ENCODE assay signal across 12 cellular contexts in genomic region chr21:45072166-45072962, GRCh38. TPM values are rescaled to one million over a fixed set of nuclear protein-coding genes. Genes with fewer than 3 reads are reported as not detected.
DNase-seq lines count a peak whose midpoint lies in the region; TF ChIP-seq lines count a peak whose summit lies in the region.
"Had no signal": no experiment of that assay in that cellular context is flagged by ENCODE, and none has a peak within 500 bp of the region (broad histone marks: within the 10 kb centered on the region; RNA-seq: fewer than 3 reads in every experiment).

No MANE protein-coding gene starts in this region.

- no peak overlapping the region for H3K27ac Mint-ChIP-seq in activated CD4-positive, alpha-beta T cell treated with anti-CD3 and anti-CD28 coated beads, Interleukin-2, amount 10 ng/mL, durations not matched to agents 7 days and 5 days
- H3K27ac Mint-ChIP-seq in CD8-positive, alpha-beta memory T cell = peak overlapping the region in 2 of 8 donors; percentile 14 to 44
- H3K27ac Mint-ChIP-seq in activated T-helper 2 cell treated with anti-CD3 and anti-CD28 coated beads, Interferon-gamma antibody, Interleukin-2, Interleukin-4, amounts not matched to agents 10 μg/mL and 5 μg/mL and 100 μg/mL, durations not matched to agents 14 hours and 24 hours and 36 hours = no peak overlapping the region
- no peak overlapping the region for H3K27ac Mint-ChIP-seq in neural crest cell (ENCODE audit: unreplicated experiment)

- intact Hi-C loops in activated T-helper 2 cell treated with anti-CD3 and anti-CD28 coated beads, Interferon-gamma antibody, Interleukin-2, Interleukin-4, amounts not matched to agents 10 μg/mL and 5 μg/mL and 100 μg/mL, durations not matched to agents 14 hours and 24 hours and 36 hours (cut with micrococcal nuclease) = no loop called here
- intact Hi-C loops in transverse colon (cut with DNase I; ENCODE audit: low total_unique reads) = loop anchor here (10.0 kb wide), 1 partner anchor 118 kb away; no protein-coding TSS in a partner anchor

- peaks cover under 1% of the 10 kb centered on the region for H3K27me3 Mint-ChIP-seq in activated CD4-positive, alpha-beta T cell treated with anti-CD3 and anti-CD28 coated beads, Interleukin-2, amount 10 ng/mL, durations not matched to agents 7 days and 5 days
- peaks cover 0 to 1% of the 10 kb centered on the region in 2 donors for H3K27me3 Mint-ChIP-seq in CD8-positive, alpha-beta memory T cell
- peaks cover 2% of the 10 kb centered on the region for H3K27me3 Mint-ChIP-seq in activated T-helper 2 cell treated with anti-CD3 and anti-CD28 coated beads, Interferon-gamma antibody, Interleukin-2, Interleukin-4, amounts not matched to agents 10 μg/mL and 5 μg/mL and 100 μg/mL, durations not matched to agents 14 hours and 24 hours and 36 hours (ENCODE audit: low read depth)
- H3K27me3 Mint-ChIP-seq in neural crest cell (ENCODE audit: low read depth) = peaks cover 24% of the 10 kb centered on the region

- in situ Hi-C loops in transverse colon (cut with MboI; ENCODE audit: low pct_ligation_motif_present in 1 of 4, low pct_unique_long_range_greater_than_20kb in 1 of 4, low sequenced_read_pairs in 3 of 4) = no loop called here

- H3K36me3 ChIP-seq in CD8-positive, alpha-beta memory T cell (ENCODE audit: insufficient read depth, low read length) = no peaks in the 10 kb centered on the region
- no peaks in the 10 kb centered on the region for H3K36me3 ChIP-seq in transverse colon

- TF ChIP-seq CTCF in neural crest cell (conservative IDR thresholded peaks at IDR 0.05) = no peak
- TF ChIP-seq CTCF in transverse colon (IDR thresholded peaks at IDR 0.05) = no peak

- H3K4me3 Mint-ChIP-seq in activated CD4-positive, alpha-beta T cell treated with anti-CD3 and anti-CD28 coated beads, Interleukin-2, amount 10 ng/mL, durations not matched to agents 7 days and 5 days = peak overlapping the region; percentile 49
- H3K4me3 Mint-ChIP-seq in CD8-positive, alpha-beta memory T cell = peak overlapping the region in 6 of 7 donors; percentile 13 to 99 (median 94)
- peak overlapping the region; percentile 40 for H3K4me3 Mint-ChIP-seq in activated T-helper 2 cell treated with anti-CD3 and anti-CD28 coated beads, Interferon-gamma antibody, Interleukin-2, Interleukin-4, amounts not matched to agents 10 μg/mL and 5 μg/mL and 100 μg/mL, durations not matched to agents 14 hours and 24 hours and 36 hours (ENCODE audit: low read depth)
- H3K4me3 Mint-ChIP-seq in neural crest cell = peak overlapping the region; percentile 93

- H3K9me3 ChIP-seq in CD8-positive, alpha-beta memory T cell (ENCODE audit: low read length) = no peaks in the 10 kb centered on the region
- H3K9me3 ChIP-seq in transverse colon = no peaks in the 10 kb centered on the region
- H3K9me3 ChIP-seq: mucosa of descending colon had no signal

- H3K9me3 Mint-ChIP-seq in activated CD4-positive, alpha-beta T cell treated with anti-CD3 and anti-CD28 coated beads, Interleukin-2, amount 10 ng/mL, durations not matched to agents 7 days and 5 days = no peaks in the 10 kb centered on the region
- H3K9me3 Mint-ChIP-seq in CD8-positive, alpha-beta memory T cell = no peaks in the 10 kb centered on the region
- no peaks in the 10 kb centered on the region for H3K9me3 Mint-ChIP-seq in activated T-helper 2 cell treated with anti-CD3 and anti-CD28 coated beads, Interferon-gamma antibody, Interleukin-2, Interleukin-4, amounts not matched to agents 10 μg/mL and 5 μg/mL and 100 μg/mL, durations not matched to agents 14 hours and 24 hours and 36 hours
- H3K9me3 Mint-ChIP-seq in neural crest cell = no peaks in the 10 kb centered on the region

- TF ChIP-seq EP300 in transverse colon (IDR thresholded peaks at IDR 0.05; ENCODE audit: low read depth) = no peak

- no peaks in the 10 kb centered on the region for H3K36me3 Mint-ChIP-seq in activated CD4-positive, alpha-beta T cell treated with anti-CD3 and anti-CD28 coated beads, Interleukin-2, amount 10 ng/mL, durations not matched to agents 7 days and 5 days (ENCODE audit: low read depth)
- H3K36me3 Mint-ChIP-seq in CD8-positive, alpha-beta memory T cell = peaks cover 0 to 7% (median 0%) of the 10 kb centered on the region in 3 donors
- H3K36me3 Mint-ChIP-seq in activated T-helper 2 cell treated with anti-CD3 and anti-CD28 coated beads, Interferon-gamma antibody, Interleukin-2, Interleukin-4, amounts not matched to agents 10 μg/mL and 5 μg/mL and 100 μg/mL, durations not matched to agents 14 hours and 24 hours and 36 hours (ENCODE audit: low read depth) = no peaks in the 10 kb centered on the region
- H3K36me3 Mint-ChIP-seq in neural crest cell (ENCODE audit: low read depth) = no peaks in the 10 kb centered on the region

- no peak for TF ChIP-seq POLR2A in transverse colon (IDR thresholded peaks at IDR 0.05)

- WGBS in transverse colon (ENCODE audit: low coverage in 1 of 2), 2 donors = 94% methylated on average over 30 of the region's 32 CpGs; no CpG with 5 or more reads in 1 of the 2 donors

- CTCF ChIA-PET in activated CD4-positive, alpha-beta T cell treated with anti-CD3 and anti-CD28 coated beads, Interleukin-2, amount 10 ng/mL, durations not matched to agents 7 days and 5 days (lab: Charles Lee) = no interaction called here
- CTCF ChIA-PET in CD8-positive, alpha-beta memory T cell (lab: Charles Lee) = no interaction called here

- no peaks in the 10 kb centered on the region for H3K27me3 ChIP-seq in CD8-positive, alpha-beta memory T cell (ENCODE audit: insufficient read depth, low read length, poor library complexity, severe bottlenecking)
- H3K27me3 ChIP-seq in transverse colon = peaks cover 14% of the 10 kb centered on the region
- H3K27me3 ChIP-seq: foreskin keratinocyte had no signal

- no peak overlapping the region for H3K27ac ChIP-seq in CD8-positive, alpha-beta memory T cell (ENCODE audit: low read depth, low read length)
- H3K27ac ChIP-seq in transverse colon = no peak overlapping the region
- H3K27ac ChIP-seq: foreskin keratinocyte had no signal

- peaks cover 26% of the 10 kb centered on the region for H3K4me1 ChIP-seq in CD8-positive, alpha-beta memory T cell (ENCODE audit: insufficient read depth, low read length)
- H3K4me1 ChIP-seq in transverse colon = peaks cover 3 to 27% (median 19%) of the 10 kb centered on the region in 4 donors

- POLR2A ChIA-PET in activated CD4-positive, alpha-beta T cell treated with anti-CD3 and anti-CD28 coated beads, Interleukin-2, amount 10 ng/mL, durations not matched to agents 7 days and 5 days (lab: Charles Lee) = no interaction called here
- POLR2A ChIA-PET in CD8-positive, alpha-beta memory T cell (lab: Charles Lee) = no interaction called here

- peaks cover 26% of the 10 kb centered on the region for H3K4me1 Mint-ChIP-seq in activated CD4-positive, alpha-beta T cell treated with anti-CD3 and anti-CD28 coated beads, Interleukin-2, amount 10 ng/mL, durations not matched to agents 7 days and 5 days
- H3K4me1 Mint-ChIP-seq in CD8-positive, alpha-beta memory T cell = peaks cover 21 to 30% (median 26%) of the 10 kb centered on the region in 3 donors
- peaks cover 23% of the 10 kb centered on the region for H3K4me1 Mint-ChIP-seq in activated T-helper 2 cell treated with anti-CD3 and anti-CD28 coated beads, Interferon-gamma antibody, Interleukin-2, Interleukin-4, amounts not matched to agents 10 μg/mL and 5 μg/mL and 100 μg/mL, durations not matched to agents 14 hours and 24 hours and 36 hours (ENCODE audit: low read depth)
- peaks cover 18% of the 10 kb centered on the region for H3K4me1 Mint-ChIP-seq in neural crest cell

- DNase-seq in activated CD4-positive, alpha-beta T cell treated with anti-CD3 and anti-CD28 coated beads, Interleukin-2, amount 10 ng/mL, durations not matched to agents 7 days and 5 days = no peak
- DNase-seq in activated CD4-positive, alpha-beta T cell treated with anti-CD3 and anti-CD28 coated beads for 48 hours = no peak
- no peak for DNase-seq in CD8-positive, alpha-beta memory T cell
- no peak for DNase-seq in activated T-helper 2 cell treated with anti-CD3 and anti-CD28 coated beads, Interferon-gamma antibody, Interleukin-2, Interleukin-4, amounts not matched to agents 10 μg/mL and 5 μg/mL and 100 μg/mL, durations not matched to agents 14 hours and 24 hours and 36 hours (ENCODE audit: low spot score)
- DNase-seq in neural crest cell (ENCODE audit: low read depth, low spot score) (no peak), GM19240 (ENCODE audit: insufficient read length, low spot score) (no peak), medulla oblongata (ENCODE audit: extremely low spot score) (no peak), transverse colon (no peak)
- DNase-seq: activated gamma-delta T cell, foreskin keratinocyte, NCI-H1436 had no signal

- H3K4me3 ChIP-seq in CD8-positive, alpha-beta memory T cell (ENCODE audit: low read length) = no peak overlapping the region
- no peak overlapping the region for H3K4me3 ChIP-seq in transverse colon
- H3K4me3 ChIP-seq: mucosa of descending colon had no signal

RNA-seq across cellular contexts. Expression of gene ADARB1, which starts 2.0 kb away (rescaled TPM):
- total RNA-seq in activated CD4-positive, alpha-beta T cell treated with anti-CD3 and anti-CD28 coated beads, Interleukin-2, amount 10 ng/mL, durations not matched to agents 7 days and 5 days = 10 to 100 TPM; 43.3 to 45.4 TPM
- 10 to 100 TPM; 28.9 to 29.5 TPM for total RNA-seq in CD8-positive, alpha-beta memory T cell
- 11.8 TPM for polyA plus RNA-seq in CD8-positive, alpha-beta memory T cell
- total RNA-seq in activated T-helper 2 cell treated with anti-CD3 and anti-CD28 coated beads, Interferon-gamma antibody, Interleukin-2, Interleukin-4, amounts not matched to agents 10 μg/mL and 5 μg/mL and 100 μg/mL, durations not matched to agents 14 hours and 24 hours and 36 hours = 25.8 and 29.5 TPM in 2 replicates
- total RNA-seq in neural crest cell (14.4 and 21.0 TPM in 2 replicates), transverse colon (10 to 100 TPM in 3 of 4 donors, 1 to 10 TPM in 1; 6.8 to 32.2 (median 17.3) TPM)

Comparison
In these comparisons a context has a peak if more than half of its experiments do, and no peak if none do; other contexts are left out.
1. H3K4me3 Mint-ChIP-seq: peak in every context shown above with its lines; median percentile 94 in CD8-positive, alpha-beta memory T cell; 93 in neural crest cell; 49 in activated CD4-positive, alpha-beta T cell treated with anti-CD3 and anti-CD28 coated beads, Interleukin-2, amount 10 ng/mL, durations not matched to agents 7 days and 5 days; 40 in activated T-helper 2 cell treated with anti-CD3 and anti-CD28 coated beads, Interferon-gamma antibody, Interleukin-2, Interleukin-4, amounts not matched to agents 10 μg/mL and 5 μg/mL and 100 μg/mL, durations not matched to agents 14 hours and 24 hours and 36 hours.